Comparison of ENCODE assay signal across 8 cellular contexts in genomic region chr19:10198889-10199644, GRCh38. TPM values are rescaled to one million over a fixed set of nuclear protein-coding genes. Genes with fewer than 3 reads are reported as not detected.
A peak's percentile ranks its signal among the peaks of the same experiment; 100 is the strongest.
DNase-seq lines count a peak whose midpoint lies in the region; ATAC-seq and TF ChIP-seq lines count a peak whose summit lies in the region.
"Not testable (repeated sequence)": the region's sequence is repeated elsewhere in the genome, so short reads cannot be mapped to it uniquely, and the experiment has no call there.

No MANE protein-coding gene starts in this region.

- POLR2A ChIA-PET in CD4-positive, alpha-beta T cell (lab: Charles Lee), result not testable (repeated sequence)
- POLR2A ChIA-PET in activated CD4-positive, alpha-beta T cell treated with anti-CD3 and anti-CD28 coated beads, Interleukin-2, amount 10 ng/mL, durations not matched to agents 7 days and 5 days (lab: Charles Lee), result interaction anchor here (0.6 to 0.7 kb wide), 2 partner anchors 11 to 543 kb away, joined by 3 read pairs; no protein-coding TSS in a partner anchor

- H3K36me3 Mint-ChIP-seq in CD4-positive, alpha-beta T cell (ENCODE audit: low read depth); activated CD4-positive, alpha-beta T cell treated with anti-CD3 and anti-CD28 coated beads, Interleukin-2, amount 10 ng/mL, durations not matched to agents 7 days and 5 days (ENCODE audit: low read depth); activated naive CD4-positive, alpha-beta T cell treated with anti-CD3 and anti-CD28 coated beads, Interleukin-2, amount 50 U/mL, for 24 hours; natural killer cell: not testable (repeated sequence)

- H3K4me1 ChIP-seq in KMS-11 (ENCODE audit: low read depth, poor library complexity, severe bottlenecking), result peaks cover 72% of the 10 kb centered on the region
- peaks cover 37% of the 10 kb centered on the region for H3K4me1 ChIP-seq in OCI-LY1 (ENCODE audit: insufficient read depth, low read length, severe bottlenecking)
- not testable (repeated sequence) for H3K4me1 ChIP-seq in upper lobe of left lung

- not testable (repeated sequence) for H3K9me3 ChIP-seq in CD4-positive, alpha-beta T cell (ENCODE audit: control insufficient read depth, low read length); OCI-LY1 (ENCODE audit: low read length); upper lobe of left lung

- TF ChIP-seq POLR2A in upper lobe of left lung (IDR thresholded peaks at IDR 0.05), result not testable (repeated sequence)

- H3K9me3 Mint-ChIP-seq in CD4-positive, alpha-beta T cell; activated CD4-positive, alpha-beta T cell treated with anti-CD3 and anti-CD28 coated beads, Interleukin-2, amount 10 ng/mL, durations not matched to agents 7 days and 5 days; activated naive CD4-positive, alpha-beta T cell treated with anti-CD3 and anti-CD28 coated beads, Interleukin-2, amount 50 U/mL, for 24 hours; natural killer cell: not testable (repeated sequence)

- not testable (repeated sequence) for H3K79me2 ChIP-seq in KMS-11 (ENCODE audit: insufficient read depth, low read depth); OCI-LY1 (ENCODE audit: insufficient read depth, low read length)

- H3K36me3 ChIP-seq in KMS-11 (ENCODE audit: insufficient read depth); OCI-LY1 (ENCODE audit: insufficient read depth, low read length); upper lobe of left lung: not testable (repeated sequence)

- H3K27ac ChIP-seq in CD4-positive, alpha-beta T cell (ENCODE audit: low read depth, low read length), result not testable (repeated sequence)
- H3K27ac ChIP-seq in KMS-11 (peak overlapping the region; percentile 66), OCI-LY1 (ENCODE audit: low read depth, low read length, poor library complexity, severe bottlenecking) (peak overlapping the region; percentile 81), upper lobe of left lung (peak overlapping the region; percentile 0 to 60 (median 18))

- H3K9me2 ChIP-seq in OCI-LY1 (ENCODE audit: low read depth, low read length), result not testable (repeated sequence)

- H3K4me3 ChIP-seq in KMS-11 (IDR thresholded peaks at IDR 0.05; ENCODE audit: insufficient read depth, low read depth, low read length); fibroblast of mammary gland (ENCODE audit: control insufficient read depth, low read depth, low read length); upper lobe of left lung: not testable (repeated sequence)
- H3K4me3 ChIP-seq in OCI-LY1 (ENCODE audit: low read depth, low read length, poor library complexity, severe bottlenecking), result peak overlapping the region; percentile 41

- H3F3A ChIP-seq in OCI-LY1 (ENCODE audit: insufficient read depth, low read length), result peaks cover 14% of the 10 kb centered on the region

- not testable (repeated sequence) for H3K27ac Mint-ChIP-seq in CD4-positive, alpha-beta T cell
- peak overlapping the region; percentile 87 for H3K27ac Mint-ChIP-seq in activated CD4-positive, alpha-beta T cell treated with anti-CD3 and anti-CD28 coated beads, Interleukin-2, amount 10 ng/mL, durations not matched to agents 7 days and 5 days
- H3K27ac Mint-ChIP-seq in activated naive CD4-positive, alpha-beta T cell treated with anti-CD3 and anti-CD28 coated beads, Interleukin-2, amount 50 U/mL, for 24 hours, result peak overlapping the region; percentile 19
- peak overlapping the region; percentile 86 to 88 for H3K27ac Mint-ChIP-seq in natural killer cell

- TF ChIP-seq EP300 in upper lobe of left lung (IDR thresholded peaks at IDR 0.05), result not testable (repeated sequence)

- H2AFZ ChIP-seq in KMS-11 (ENCODE audit: low read depth), result not testable (repeated sequence)
- H2AFZ ChIP-seq in OCI-LY1 (ENCODE audit: low read length), result peak overlapping the region; percentile 93

- H3K4me2 ChIP-seq in KMS-11 (peak overlapping the region; percentile 53), OCI-LY1 (ENCODE audit: low read length) (peak overlapping the region; percentile 71)

- not testable (repeated sequence) for DNase-seq in CD4-positive, alpha-beta T cell; natural killer cell; upper lobe of left lung
- peak; percentile 49 for DNase-seq in activated CD4-positive, alpha-beta T cell treated with anti-CD3 and anti-CD28 coated beads, Interleukin-2, amount 10 ng/mL, durations not matched to agents 7 days and 5 days
- DNase-seq in fibroblast of mammary gland (ENCODE audit: low read depth), result peak; percentile 8

- 62% methylated on average over 11 of the region's 11 CpGs for WGBS in upper lobe of left lung, 2 donors

- not testable (repeated sequence) for H4K20me1 ChIP-seq in KMS-11 (ENCODE audit: insufficient read depth); OCI-LY1 (ENCODE audit: insufficient read depth, low read length)

- H3K4me3 Mint-ChIP-seq in CD4-positive, alpha-beta T cell, result peak overlapping the region; percentile 6
- peak overlapping the region; percentile 16 for H3K4me3 Mint-ChIP-seq in activated CD4-positive, alpha-beta T cell treated with anti-CD3 and anti-CD28 coated beads, Interleukin-2, amount 10 ng/mL, durations not matched to agents 7 days and 5 days
- H3K4me3 Mint-ChIP-seq in activated naive CD4-positive, alpha-beta T cell treated with anti-CD3 and anti-CD28 coated beads, Interleukin-2, amount 50 U/mL, for 24 hours, result peak overlapping the region; percentile 28
- H3K4me3 Mint-ChIP-seq in natural killer cell, result peak overlapping the region; percentile 80

- intact Hi-C loops in CD4-positive, alpha-beta T cell (cut with DNase I, micrococcal nuclease), result loop anchor here (5.0 kb wide), 3 partner anchors 33 to 133 kb away; partner anchors contain the start of genes S1PR2 (in 2 of the 2) and RAVER1 (in 1 of the 2)
- intact Hi-C loops in natural killer cell (cut with micrococcal nuclease), result not testable (repeated sequence)

- H3K27me3 Mint-ChIP-seq in CD4-positive, alpha-beta T cell; activated CD4-positive, alpha-beta T cell treated with anti-CD3 and anti-CD28 coated beads, Interleukin-2, amount 10 ng/mL, durations not matched to agents 7 days and 5 days; activated naive CD4-positive, alpha-beta T cell treated with anti-CD3 and anti-CD28 coated beads, Interleukin-2, amount 50 U/mL, for 24 hours; natural killer cell (ENCODE audit: low read depth in 2 of 2): not testable (repeated sequence)

- not testable (repeated sequence) for ATAC-seq in CD4-positive, alpha-beta T cell (ENCODE audit: poor library complexity); natural killer cell; upper lobe of left lung (ENCODE audit: low FRiP score in 2 of 2)

- CTCF ChIA-PET in CD4-positive, alpha-beta T cell (lab: Charles Lee), result interaction anchor here (1.3 to 1.6 kb wide), 2 partner anchors 51 to 60 kb away, joined by 3 to 6 read pairs; no protein-coding TSS in a partner anchor
- CTCF ChIA-PET in activated CD4-positive, alpha-beta T cell treated with anti-CD3 and anti-CD28 coated beads, Interleukin-2, amount 10 ng/mL, durations not matched to agents 7 days and 5 days (lab: Charles Lee), result interaction anchor here (1.0 to 2.0 kb wide), 3 partner anchors 9 to 51 kb away, joined by 3 to 10 read pairs (median 6); no protein-coding TSS in a partner anchor

- peaks cover 15% of the 10 kb centered on the region for H3K4me1 Mint-ChIP-seq in CD4-positive, alpha-beta T cell (ENCODE audit: low read depth)
- H3K4me1 Mint-ChIP-seq in activated CD4-positive, alpha-beta T cell treated with anti-CD3 and anti-CD28 coated beads, Interleukin-2, amount 10 ng/mL, durations not matched to agents 7 days and 5 days, result peaks cover 22% of the 10 kb centered on the region
- peaks cover 17% of the 10 kb centered on the region for H3K4me1 Mint-ChIP-seq in activated naive CD4-positive, alpha-beta T cell treated with anti-CD3 and anti-CD28 coated beads, Interleukin-2, amount 50 U/mL, for 24 hours
- peaks cover 12 to 17% of the 10 kb centered on the region in 2 donors for H3K4me1 Mint-ChIP-seq in natural killer cell

- H3K9ac ChIP-seq in KMS-11 (peak overlapping the region; percentile 14; the same call in 1 of the 2 replicates), OCI-LY1 (ENCODE audit: low read length) (peak overlapping the region; percentile 54)

- not testable (repeated sequence) for H3K27me3 ChIP-seq in CD4-positive, alpha-beta T cell (ENCODE audit: control insufficient read depth, insufficient read depth, low read length); KMS-11 (ENCODE audit: insufficient read depth, low read depth); OCI-LY1 (ENCODE audit: insufficient read depth, low read length); upper lobe of left lung

- not testable (repeated sequence) for TF ChIP-seq CTCF in CD4-positive, alpha-beta T cell (IDR thresholded peaks at IDR 0.05); KMS-11 (conservative IDR thresholded peaks at IDR 0.05; ENCODE audit: low read depth, low read length); OCI-LY1 (IDR thresholded peaks at IDR 0.05; ENCODE audit: low read length); fibroblast of mammary gland (conservative IDR thresholded peaks at IDR 0.05; ENCODE audit: control insufficient read depth, insufficient read depth, low read depth, low read length); natural killer cell (IDR thresholded peaks at IDR 0.05); upper lobe of left lung (IDR thresholded peaks at IDR 0.05)

RNA-seq across cellular contexts. Expression of gene DNMT1, which starts 4.3 kb away (rescaled TPM):
- 100 to 1,000 TPM; 159 to 160 TPM for total RNA-seq in CD4-positive, alpha-beta T cell
- 100 to 1,000 TPM; 375 to 404 TPM for total RNA-seq in activated CD4-positive, alpha-beta T cell treated with anti-CD3 and anti-CD28 coated beads, Interleukin-2, amount 10 ng/mL, durations not matched to agents 7 days and 5 days
- 100 to 1,000 TPM; 266 to 323 (median 275) TPM for total RNA-seq in natural killer cell
- total RNA-seq in upper lobe of left lung, result 100 to 1,000 TPM in 1 of 6 donors, 10 to 100 TPM in 5; 54.0 to 166 (median 63.9) TPM

RNA-seq across cellular contexts. Expression of gene S1PR2, which starts 32.1 kb away (rescaled TPM):
- total RNA-seq in CD4-positive, alpha-beta T cell, result 10 to 100 TPM; 14.6 to 17.2 TPM
- 1 to 10 TPM; 6.1 to 6.5 TPM for total RNA-seq in activated CD4-positive, alpha-beta T cell treated with anti-CD3 and anti-CD28 coated beads, Interleukin-2, amount 10 ng/mL, durations not matched to agents 7 days and 5 days
- total RNA-seq in natural killer cell (10 to 100 TPM in 1 of 3 donors, 1 to 10 TPM in 2; 6.8 to 12.6 (median 9.5) TPM), upper lobe of left lung (10 to 100 TPM in 4 of 6 donors, 1 to 10 TPM in 2; 9.1 to 30.0 (median 16.0) TPM)

RNA-seq across cellular contexts. Expression of gene MRPL4, which starts 52.9 kb away (rescaled TPM):
- total RNA-seq in CD4-positive, alpha-beta T cell, result 10 to 100 TPM; 44.6 to 47.3 TPM
- total RNA-seq in activated CD4-positive, alpha-beta T cell treated with anti-CD3 and anti-CD28 coated beads, Interleukin-2, amount 10 ng/mL, durations not matched to agents 7 days and 5 days, result 10 to 100 TPM; 58.7 to 67.9 TPM
- 10 to 100 TPM; 34.5 to 41.6 (median 40.2) TPM for total RNA-seq in natural killer cell
- total RNA-seq in upper lobe of left lung, result 10 to 100 TPM; 23.0 to 70.8 (median 45.0) TPM

Comparison
In these comparisons a context has a peak if more than half of its experiments do, and no peak if none do; other contexts are left out.
1. H3K4me3 Mint-ChIP-seq: peak in every context shown above with its lines; median percentile 80 in natural killer cell; 28 in activated naive CD4-positive, alpha-beta T cell treated with anti-CD3 and anti-CD28 coated beads, Interleukin-2, amount 50 U/mL, for 24 hours; 16 in activated CD4-positive, alpha-beta T cell treated with anti-CD3 and anti-CD28 coated beads, Interleukin-2, amount 10 ng/mL, durations not matched to agents 7 days and 5 days; 6 in CD4-positive, alpha-beta T cell.